Comparison of ENCODE assay signal across 18 cellular contexts in the genomic region with DNA sequence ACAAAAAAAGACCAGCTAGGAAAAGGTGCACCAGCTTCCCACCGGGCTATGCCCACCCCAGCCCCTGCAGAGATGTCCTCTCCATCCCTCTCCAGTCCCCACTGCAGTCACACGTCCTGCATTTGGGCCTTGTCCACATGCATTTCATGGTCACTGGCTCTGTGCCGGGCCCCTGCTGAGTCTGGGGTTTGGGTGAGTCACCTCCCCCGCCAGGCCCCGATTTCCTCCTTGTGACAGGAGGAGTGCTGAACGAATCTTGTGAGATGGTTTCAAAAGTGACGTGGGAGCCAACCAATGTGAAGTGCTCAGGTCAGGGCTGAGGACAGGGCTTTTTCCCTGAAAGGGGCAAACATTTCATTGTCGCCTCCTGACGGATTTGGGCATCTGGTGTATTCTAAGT. TPM values are rescaled to one million over a fixed set of nuclear protein-coding genes. Genes with fewer than 3 reads are reported as not detected.
DNase-seq lines count a peak whose midpoint lies in the region; ATAC-seq and TF ChIP-seq lines count a peak whose summit lies in the region.
"Had no signal": no experiment of that assay in that cellular context is flagged by ENCODE, and none has a peak within 500 bp of the region (broad histone marks: within the 10 kb centered on the region; RNA-seq: fewer than 3 reads in every experiment).

No MANE protein-coding gene starts in this region.

- H3K9me3 ChIP-seq in SJSA1 (replicated peaks) = no peaks in the 10 kb centered on the region
- no peaks in the 10 kb centered on the region for H3K9me3 ChIP-seq in BE2C
- H3K9me3 ChIP-seq in tibial artery = no peaks in the 10 kb centered on the region
- H3K9me3 ChIP-seq: adrenal gland had no signal

- H3K27ac Mint-ChIP-seq in activated naive CD8-positive, alpha-beta T cell treated with anti-CD3 and anti-CD28 coated beads, Interleukin-2, amount 50 U/mL, for 24 hours = no peak overlapping the region
- H3K27ac Mint-ChIP-seq: CD8-positive, alpha-beta T cell; effector memory CD8-positive, alpha-beta T cell; stimulated activated naive CD8-positive, alpha-beta T cell treated with anti-CD3 and anti-CD28 coated beads, Interleukin-15, Interleukin-2, amounts not matched to agents 100 ng/mL and 50 ng/mL, for 24 hours had no signal

- no peak overlapping the region for H3K4me3 Mint-ChIP-seq in activated naive CD8-positive, alpha-beta T cell treated with anti-CD3 and anti-CD28 coated beads, Interleukin-2, amount 50 U/mL, for 24 hours
- H3K4me3 Mint-ChIP-seq: CD8-positive, alpha-beta T cell; effector memory CD8-positive, alpha-beta T cell; stimulated activated naive CD8-positive, alpha-beta T cell treated with anti-CD3 and anti-CD28 coated beads, Interleukin-15, Interleukin-2, amounts not matched to agents 100 ng/mL and 50 ng/mL, for 24 hours had no signal

- H3K4me1 Mint-ChIP-seq in activated naive CD8-positive, alpha-beta T cell treated with anti-CD3 and anti-CD28 coated beads, Interleukin-2, amount 50 U/mL, for 24 hours = no peaks in the 10 kb centered on the region

- TF ChIP-seq CTCF in fibroblast of pulmonary artery (IDR thresholded peaks at IDR 0.05; ENCODE audit: low read length, missing control alignments) (no peak), BE2C (IDR thresholded peaks at IDR 0.05; ENCODE audit: low read depth, low read length) (no peak), tibial artery (IDR thresholded peaks at IDR 0.05) (no peak)

- H3K27me3 ChIP-seq in SJSA1 (replicated peaks) (no peaks in the 10 kb centered on the region), BE2C (no peaks in the 10 kb centered on the region; the same call in 1 of the 2 replicates), tibial artery (peaks cover 0 to 18% of the 10 kb centered on the region in 2 donors)
- H3K27me3 ChIP-seq: adrenal gland had no signal

- no peaks in the 10 kb centered on the region for H3K27me3 Mint-ChIP-seq in activated naive CD8-positive, alpha-beta T cell treated with anti-CD3 and anti-CD28 coated beads, Interleukin-2, amount 50 U/mL, for 24 hours

- intact Hi-C loops in tibial artery (cut with DNase I; ENCODE audit: low total_unique reads) = no loop called here

- H3K9me3 Mint-ChIP-seq in activated naive CD8-positive, alpha-beta T cell treated with anti-CD3 and anti-CD28 coated beads, Interleukin-2, amount 50 U/mL, for 24 hours = no peaks in the 10 kb centered on the region
- H3K9me3 Mint-ChIP-seq: CD8-positive, alpha-beta T cell; effector memory CD8-positive, alpha-beta T cell; stimulated activated naive CD8-positive, alpha-beta T cell treated with anti-CD3 and anti-CD28 coated beads, Interleukin-15, Interleukin-2, amounts not matched to agents 100 ng/mL and 50 ng/mL, for 24 hours had no signal

- peak; percentile 87 for DNase-seq in AG08395 (ENCODE audit: low spot score)
- DNase-seq in H4 (ENCODE audit: low spot score) = peak; percentile 96
- peak; percentile 82 to 93 for DNase-seq in SJSA1 (ENCODE audit: low read depth in 1 of 2, low spot score in 2 of 2)
- DNase-seq in fibroblast of pulmonary artery (ENCODE audit: low read depth) = peak; percentile 32
- no peak for DNase-seq in BE2C
- no peak for DNase-seq in activated naive CD8-positive, alpha-beta T cell treated with anti-CD3 and anti-CD28 coated beads, Interleukin-2, amount 50 U/mL, for 24 hours
- DNase-seq in tibial artery = no peak
- DNase-seq: activated CD8-positive, alpha-beta memory T cell treated with anti-CD3 and anti-CD28 coated beads, Interleukin-2, amount 50 U/mL, for 48 hours; CD8-positive, alpha-beta T cell; effector memory CD8-positive, alpha-beta T cell; mammary epithelial cell; NCI-H2171 treated with DMSO at 0.1 percent for 48 hours; RPMI8226; stimulated activated CD4-positive, alpha-beta T cell treated with anti-CD3 and anti-CD28 coated beads, Interleukin-4, amount 100 ng/mL, for 4 hours had no signal

- no peak overlapping the region for H3K4me3 ChIP-seq in SJSA1
- H3K4me3 ChIP-seq in fibroblast of pulmonary artery (replicated peaks; ENCODE audit: low read depth, low read length) = no peak overlapping the region
- no peak overlapping the region for H3K4me3 ChIP-seq in BE2C (ENCODE audit: low read depth, low read length)
- no peak overlapping the region for H3K4me3 ChIP-seq in tibial artery
- H3K4me3 ChIP-seq: adrenal gland had no signal

- no peak for ATAC-seq in HG02938 (IDR thresholded peaks at IDR 0.05; ENCODE audit: unreplicated experiment)
- ATAC-seq in activated naive CD8-positive, alpha-beta T cell treated with anti-CD3 and anti-CD28 coated beads, Interleukin-2, amount 50 U/mL, for 24 hours = no peak
- ATAC-seq: CD8-positive, alpha-beta T cell; effector memory CD8-positive, alpha-beta T cell had no signal

- H3K4me1 ChIP-seq in SJSA1 (replicated peaks) (peaks cover 73% of the 10 kb centered on the region), BE2C (no peaks in the 10 kb centered on the region; the same call in none of the 2 replicates), tibial artery (no peaks in the 10 kb centered on the region)
- H3K4me1 ChIP-seq: adrenal gland had no signal

- H3K27ac ChIP-seq in SJSA1 (peak overlapping the region; percentile 61), tibial artery (no peak overlapping the region)
- H3K27ac ChIP-seq: adrenal gland, VCaP had no signal

- H3K36me3 ChIP-seq in SJSA1 = peaks cover 87% of the 10 kb centered on the region
- no peaks in the 10 kb centered on the region for H3K36me3 ChIP-seq in BE2C
- H3K36me3 ChIP-seq in tibial artery = no peaks in the 10 kb centered on the region
- H3K36me3 ChIP-seq: adrenal gland had no signal

- H3K36me3 Mint-ChIP-seq in activated naive CD8-positive, alpha-beta T cell treated with anti-CD3 and anti-CD28 coated beads, Interleukin-2, amount 50 U/mL, for 24 hours (ENCODE audit: low read depth) = no peaks in the 10 kb centered on the region
- H3K36me3 Mint-ChIP-seq: CD8-positive, alpha-beta T cell had no signal

RNA-seq across cellular contexts. Expression of a gene that starts 7.1 kb away (rescaled TPM):
- total RNA-seq in H4 (2014; rRNA removed; shearing (Covaris generic)) = 1.2 and 1.6 TPM in 2 replicates
- total RNA-seq in SJSA1 (2014; rRNA removed; shearing (Covaris generic)) = 130 and 165 TPM in 2 replicates
- polyA plus RNA-seq in BE2C (2012; ENCODE audit: insufficient read depth, insufficient read length, low read depth) = 2.1 TPM
- total RNA-seq: CD8-positive, alpha-beta T cell; mammary epithelial cell had no signal
- polyA plus RNA-seq: mammary epithelial cell had no signal

RNA-seq across cellular contexts. Expression of a gene that starts 19.5 kb away (rescaled TPM):
- total RNA-seq in H4 (2014; rRNA removed; shearing (Covaris generic)) = 0.41 TPM in 1 of 2 replicates, not detected in the other
- total RNA-seq in SJSA1 (2014; rRNA removed; shearing (Covaris generic)) = 1.5 and 4.6 TPM in 2 replicates
- 0.25 TPM for polyA plus RNA-seq in BE2C (2012; ENCODE audit: insufficient read depth, insufficient read length, low read depth)
- total RNA-seq: CD8-positive, alpha-beta T cell; mammary epithelial cell had no signal
- polyA plus RNA-seq: mammary epithelial cell had no signal

Comparison
In these comparisons a context has a peak if more than half of its experiments do, and no peak if none do; other contexts are left out.
1. DNase-seq: peak in AG08395 (single experiment), H4 (single experiment), SJSA1 (2 of 2) and fibroblast of pulmonary artery (single experiment); none in BE2C (single experiment), activated naive CD8-positive, alpha-beta T cell treated with anti-CD3 and anti-CD28 coated beads, Interleukin-2, amount 50 U/mL, for 24 hours (single experiment) and tibial artery (0 of 2).
2. RNA of a gene that starts 7.1 kb away (total RNA-seq): 130 to 165 TPM in SJSA1; 1.2 to 1.6 TPM in H4; every median in the first group is over 10 times any median in the second.